ENCODE assay signal across 14 cellular contexts in genomic region chr4:109562457-109563237, GRCh38. TPM values are rescaled to one million over a fixed set of nuclear protein-coding genes. Genes with fewer than 3 reads are reported as not detected.
DNase-seq lines count a peak whose midpoint lies in the region; ATAC-seq and TF ChIP-seq lines count a peak whose summit lies in the region.
"Had no signal": no experiment of that assay in that cellular context is flagged by ENCODE, and none has a peak within 500 bp of the region (broad histone marks: within the 10 kb centered on the region; RNA-seq: fewer than 3 reads in every experiment).

No MANE protein-coding gene starts in this region.

- peak; percentile 36 for DNase-seq in activated CD4-positive, alpha-beta T cell treated with anti-CD3 and anti-CD28 coated beads for 48 hours
- DNase-seq in activated CD4-positive, alpha-beta T cell treated with anti-CD3 and anti-CD28 coated beads, Interleukin-2, amount 50 U/mL, for 48 hours: no peak
- peak; percentile 45 for DNase-seq in NCI-H2227 (lab: John Stamatoyannopoulos, UW; ENCODE audit: unreplicated experiment)
- DNase-seq in neural crest cell (ENCODE audit: low read depth, low spot score): no peak
- DNase-seq in putamen (ENCODE audit: low spot score): no peak
- DNase-seq in superior temporal gyrus (ENCODE audit: extremely low spot score): no peak
- DNase-seq: DMS153; effector memory CD4-positive, alpha-beta T cell; left lung; NCI-H446 treated with DMSO at 0.1 percent for 48 hours; T-helper 9 cell; upper lobe of right lung had no signal

- peaks cover 11% of the 10 kb centered on the region for H3K36me3 Mint-ChIP-seq in activated naive CD8-positive, alpha-beta T cell
- H3K36me3 Mint-ChIP-seq in neural crest cell (ENCODE audit: low read depth): no peaks in the 10 kb centered on the region

- H3K27me3 Mint-ChIP-seq in activated naive CD8-positive, alpha-beta T cell: no peaks in the 10 kb centered on the region
- peaks cover 3% of the 10 kb centered on the region for H3K27me3 Mint-ChIP-seq in neural crest cell (ENCODE audit: low read depth)

- no peak for TF ChIP-seq CTCF in neural crest cell (conservative IDR thresholded peaks at IDR 0.05)

- H3K9me3 Mint-ChIP-seq in activated naive CD8-positive, alpha-beta T cell (ENCODE audit: low read depth): no peaks in the 10 kb centered on the region
- no peaks in the 10 kb centered on the region for H3K9me3 Mint-ChIP-seq in neural crest cell

- ATAC-seq in HG02642 (IDR thresholded peaks at IDR 0.05; ENCODE audit: poor library complexity, unreplicated experiment): no peak
- ATAC-seq: left lung, upper lobe of right lung had no signal

- H3K4me3 Mint-ChIP-seq in activated naive CD8-positive, alpha-beta T cell: peak overlapping the region; percentile 93
- H3K4me3 Mint-ChIP-seq in neural crest cell: peak overlapping the region; percentile 66

- peaks cover 65% of the 10 kb centered on the region for H3K4me1 Mint-ChIP-seq in activated naive CD8-positive, alpha-beta T cell (ENCODE audit: low read depth)
- H3K4me1 Mint-ChIP-seq in neural crest cell: peaks cover 23% of the 10 kb centered on the region

- peak overlapping the region; percentile 95 for H3K27ac Mint-ChIP-seq in activated naive CD8-positive, alpha-beta T cell
- H3K27ac Mint-ChIP-seq in neural crest cell (ENCODE audit: unreplicated experiment): no peak overlapping the region

RNA-seq across cellular contexts. Expression of gene MCUB, which starts 2.6 kb away (rescaled TPM):
- 15.9 and 18.1 TPM in 2 replicates for total RNA-seq in neural crest cell

Comparison
In these comparisons a context has a peak if more than half of its experiments do, and no peak if none do; other contexts are left out.
1. DNase-seq: peak in activated CD4-positive, alpha-beta T cell treated with anti-CD3 and anti-CD28 coated beads for 48 hours (single experiment) and NCI-H2227 (single experiment); none in activated CD4-positive, alpha-beta T cell treated with anti-CD3 and anti-CD28 coated beads, Interleukin-2, amount 50 U/mL, for 48 hours (0 of 2), neural crest cell (single experiment), putamen (single experiment) and superior temporal gyrus (single experiment).